Comparison of ENCODE assay signal across 8 cellular contexts in genomic region chr3:48445277-48445882, GRCh38. TPM values are rescaled to one million over a fixed set of nuclear protein-coding genes. Genes with fewer than 3 reads are reported as not detected.
DNase-seq lines count a peak whose midpoint lies in the region; ATAC-seq and TF ChIP-seq lines count a peak whose summit lies in the region.
"Had no signal": no experiment of that assay in that cellular context is flagged by ENCODE, and none has a peak within 500 bp of the region (broad histone marks: within the 10 kb centered on the region; RNA-seq: fewer than 3 reads in every experiment).

No MANE protein-coding gene starts in this region.

- peaks cover 47% of the 10 kb centered on the region for H3K4me1 Mint-ChIP-seq in osteocyte (ENCODE audit: unreplicated experiment)

- H3K4me3 Mint-ChIP-seq in osteocyte (ENCODE audit: unreplicated experiment) = peak overlapping the region; percentile 88

- H3K36me3 ChIP-seq in NT2/D1 (ENCODE audit: insufficient read depth, insufficient read length, low read length) = peaks cover 58% of the 10 kb centered on the region

- peaks cover 6% of the 10 kb centered on the region for H3K4me1 ChIP-seq in NT2/D1 (ENCODE audit: insufficient read depth, insufficient read length)

- H3K9me3 ChIP-seq in NT2/D1 (ENCODE audit: insufficient read depth, low read length) = no peaks in the 10 kb centered on the region

- TF ChIP-seq CTCF in epithelial cell of esophagus (IDR thresholded peaks at IDR 0.05; ENCODE audit: insufficient read depth, low read depth, low read length, missing control alignments) (no peak), osteocyte (IDR thresholded peaks at IDR 0.05) (no peak)

- no peak overlapping the region for H3K27ac Mint-ChIP-seq in osteocyte (ENCODE audit: unreplicated experiment)

- H3K36me3 Mint-ChIP-seq in osteocyte (ENCODE audit: unreplicated experiment) = peaks cover 5% of the 10 kb centered on the region

- no peaks in the 10 kb centered on the region for H3K27me3 ChIP-seq in NT2/D1 (ENCODE audit: insufficient read depth, insufficient read length)

- H3K9me3 Mint-ChIP-seq in osteocyte (ENCODE audit: unreplicated experiment) = no peaks in the 10 kb centered on the region

- ATAC-seq in HG02970 (IDR thresholded peaks at IDR 0.05; ENCODE audit: low FRiP score, unreplicated experiment) = no peak

- H3K27me3 Mint-ChIP-seq in osteocyte (ENCODE audit: unreplicated experiment) = no peaks in the 10 kb centered on the region

- DNase-seq in NT2/D1 (ENCODE audit: low read depth, low spot score) (no peak), epithelial cell of esophagus (ENCODE audit: low read depth) (no peak), osteocyte (ENCODE audit: extremely low spot score, unreplicated experiment) (no peak), HK-2 (ENCODE audit: unreplicated experiment) (no peak), NCI-H748 treated with DMSO at 0.1 percent for 48 hours (lab: John Stamatoyannopoulos, UW) (no peak)
- DNase-seq: NCI-H446 treated with DMSO at 0.1 percent for 48 hours had no signal

- H3K9ac ChIP-seq in NT2/D1 (ENCODE audit: insufficient read length, low read depth) = peak overlapping the region; percentile 97

- peak overlapping the region; percentile 88; the same call in 1 of the 2 replicates for H3K4me3 ChIP-seq in GM08714 (ENCODE audit: low read length)
- H3K4me3 ChIP-seq in NT2/D1 (ENCODE audit: insufficient read length, low read depth) = peak overlapping the region; percentile 95
- peak overlapping the region; percentile 73 for H3K4me3 ChIP-seq in epithelial cell of esophagus (ENCODE audit: low read length)

RNA-seq across cellular contexts. Expression of gene ATRIP, which starts 1.2 kb away (rescaled TPM):
- 8.5 and 9.3 TPM in 2 replicates for total RNA-seq in osteocyte

RNA-seq across cellular contexts. Expression of gene TMA7, which starts 5.3 kb away (rescaled TPM):
- total RNA-seq in osteocyte = 186 and 198 TPM in 2 replicates

RNA-seq across cellular contexts. Expression of gene CCDC51, which starts 5.5 kb away (rescaled TPM):
- total RNA-seq in osteocyte = 11.3 and 11.9 TPM in 2 replicates

RNA-seq across cellular contexts. Expression of gene PLXNB1, which starts 15.5 kb away (rescaled TPM):
- total RNA-seq in osteocyte = 76.7 and 88.2 TPM in 2 replicates

RNA-seq across cellular contexts. Expression of gene SHISA5, which starts 58.6 kb away (rescaled TPM):
- total RNA-seq in osteocyte = 203 and 211 TPM in 2 replicates
